In the genomic region with DNA sequence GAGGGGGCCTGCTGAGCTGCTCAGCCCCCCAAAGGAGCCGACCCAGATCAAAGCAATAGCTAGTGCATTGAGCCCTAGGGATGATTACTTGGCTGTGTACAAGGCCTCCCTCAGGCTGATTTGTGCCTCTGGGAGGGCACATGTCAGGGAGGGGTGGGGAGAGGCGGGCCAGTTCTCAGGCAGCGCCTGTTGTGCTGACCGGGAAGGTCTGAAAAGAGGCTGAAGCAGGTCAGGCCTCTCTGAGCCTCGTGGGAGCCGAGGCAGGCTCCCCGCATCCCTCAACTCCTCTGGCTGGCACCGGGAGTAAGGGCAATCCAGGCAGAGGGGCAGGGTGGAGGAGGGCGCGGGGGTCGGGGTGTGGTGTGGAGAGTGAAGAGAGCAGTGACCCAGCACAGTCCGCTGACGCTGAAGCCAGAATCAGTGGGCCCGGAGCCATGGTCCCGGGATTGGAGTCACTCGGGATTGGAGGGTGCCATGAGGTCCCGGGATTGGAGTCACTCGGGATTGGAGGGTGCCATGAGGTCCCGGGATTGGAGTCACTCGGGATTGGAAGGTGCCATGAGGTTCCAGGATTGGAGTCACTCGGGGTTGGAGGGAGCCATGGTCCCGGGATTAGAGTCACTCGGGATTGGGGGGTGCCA, we compare ENCODE assay signal across 20 cellular contexts. TPM values are rescaled to one million over a fixed set of nuclear protein-coding genes. Genes with fewer than 3 reads are reported as not detected.
A peak's percentile ranks its signal among the peaks of the same experiment; 100 is the strongest.
DNase-seq lines count a peak whose midpoint lies in the region; ATAC-seq and TF ChIP-seq lines count a peak whose summit lies in the region.
"Had no signal": no experiment of that assay in that cellular context is flagged by ENCODE, and none has a peak within 500 bp of the region (broad histone marks: within the 10 kb centered on the region; RNA-seq: fewer than 3 reads in every experiment).

No MANE protein-coding gene starts in this region.

- H3K36me3 ChIP-seq in Caco-2 (ENCODE audit: control insufficient read depth, insufficient read depth, low read length) = no peaks in the 10 kb centered on the region; the same call in 1 of the 2 replicates
- H3K36me3 ChIP-seq in heart right ventricle = peaks cover 0 to 9% (median 0%) of the 10 kb centered on the region in 9 donors
- H3K36me3 ChIP-seq: transverse colon had no signal

- H3K4me1 Mint-ChIP-seq in Caco-2 (ENCODE audit: low read depth, unreplicated experiment) = peaks cover 9% of the 10 kb centered on the region
- H3K4me1 Mint-ChIP-seq in naive thymus-derived CD8-positive, alpha-beta T cell = peaks cover 16 to 41% (median 34%) of the 10 kb centered on the region in 4 donors

- WGBS in heart right ventricle, 2 donors = 76 to 81% methylated on average over 23 of the region's 23 CpGs

- CTCF ChIA-PET in Caco-2 (lab: Charles Lee) (no interaction called here), RWPE1 (lab: Yijun Ruan, JAX) (no interaction called here)

- H3K27me3 ChIP-seq in Caco-2 (replicated peaks; ENCODE audit: control insufficient read depth, insufficient read depth, low read length) (no peaks in the 10 kb centered on the region), heart right ventricle (peaks cover 0 to 10% (median 6%) of the 10 kb centered on the region in 7 donors)

- no peaks in the 10 kb centered on the region for H3K9me3 Mint-ChIP-seq in Caco-2 (ENCODE audit: unreplicated experiment)
- no peaks in the 10 kb centered on the region for H3K9me3 Mint-ChIP-seq in naive thymus-derived CD8-positive, alpha-beta T cell
- H3K9me3 Mint-ChIP-seq: activated naive CD4-positive, alpha-beta T cell treated with anti-CD3 and anti-CD28 coated beads for 36 hours; central memory CD8-positive, alpha-beta T cell; stimulated activated naive CD8-positive, alpha-beta T cell treated with anti-CD3 and anti-CD28 coated beads, Interleukin-15, Interleukin-2, amounts not matched to agents 100 ng/mL and 50 ng/mL, for 24 hours had no signal

- H3K4me3 ChIP-seq in Caco-2 (ENCODE audit: low read depth, low read length) (no peak overlapping the region), heart right ventricle (no peak overlapping the region)
- H3K4me3 ChIP-seq: transverse colon had no signal

- H3K4me3 Mint-ChIP-seq in Caco-2 (ENCODE audit: unreplicated experiment) = peak overlapping the region; percentile 48
- peak overlapping the region in 6 of 10 donors; percentile 10 to 82 (median 54) for H3K4me3 Mint-ChIP-seq in naive thymus-derived CD8-positive, alpha-beta T cell

- H3K36me3 Mint-ChIP-seq in Caco-2 (ENCODE audit: insufficient read depth, unreplicated experiment) = peaks cover 35% of the 10 kb centered on the region
- H3K36me3 Mint-ChIP-seq in naive thymus-derived CD8-positive, alpha-beta T cell = peaks cover 0 to 4% (median 3%) of the 10 kb centered on the region in 3 donors

- DNase-seq in Caco-2 (no peak), RWPE1 (ENCODE audit: low spot score) (no peak), cerebellar cortex (ENCODE audit: low spot score) (peak; percentile 43), ureter (ENCODE audit: low spot score) (no peak), HuH-7 (ENCODE audit: low spot score) (no peak), heart right ventricle (no peak)
- DNase-seq in naive thymus-derived CD8-positive, alpha-beta T cell = no peak
- DNase-seq: activated CD4-positive, alpha-beta T cell treated with anti-CD3 and anti-CD28 coated beads, Interleukin-2, amount 50 U/mL, for 48 hours; activated naive CD4-positive, alpha-beta T cell treated with anti-CD3 and anti-CD28 coated beads for 36 hours; aorta; foreskin fibroblast; mesenchymal stem cell; NCI-H1436 treated with DMSO at 0.1 percent for 48 hours; NCI-H2171; NCI-H526; stimulated activated CD4-positive, alpha-beta T cell treated with anti-CD3 and anti-CD28 coated beads, Interleukin-4, amount 100 ng/mL, for 24 hours; transverse colon had no signal

- TF ChIP-seq CTCF in Caco-2 (IDR thresholded peaks at IDR 0.05; ENCODE audit: insufficient read depth in 1 of 2, low read depth in 1 of 2, low read length in 1 of 2, severe bottlenecking in 1 of 2, unreplicated experiment in 1 of 2) (no peak), RWPE1 (conservative IDR thresholded peaks at IDR 0.05; ENCODE audit: low read depth) (no peak), heart right ventricle (IDR thresholded peaks at IDR 0.05) (no peak)

- peak overlapping the region; percentile 23 for H3K27ac Mint-ChIP-seq in Caco-2 (ENCODE audit: unreplicated experiment)
- H3K27ac Mint-ChIP-seq in naive thymus-derived CD8-positive, alpha-beta T cell = no peak overlapping the region
- H3K27ac Mint-ChIP-seq: activated naive CD4-positive, alpha-beta T cell treated with anti-CD3 and anti-CD28 coated beads for 36 hours; stimulated activated naive CD8-positive, alpha-beta T cell treated with anti-CD3 and anti-CD28 coated beads, Interleukin-15, Interleukin-2, amounts not matched to agents 100 ng/mL and 50 ng/mL, for 24 hours had no signal

- intact Hi-C loops in Caco-2 (cut with micrococcal nuclease; ENCODE audit: unreplicated experiment) = no loop called here
- intact Hi-C loops in heart right ventricle (cut with DNase I) = loop anchor here in 6 of 10 donors (5.0 to 10.0 kb wide), 5 partner anchors 63 to 290 kb away; partner anchors contain the start of gene FASN (in 2 of the 6)

- no peak for ATAC-seq in naive thymus-derived CD8-positive, alpha-beta T cell
- no peak for ATAC-seq in GM18520 (IDR thresholded peaks at IDR 0.05; ENCODE audit: unreplicated experiment)
- no peak for ATAC-seq in heart right ventricle

- POLR2A ChIA-PET in Caco-2 (lab: Charles Lee) = no interaction called here
- POLR2A ChIA-PET in RWPE1 (lab: Yijun Ruan, JAX; ENCODE audit: low non-redundant PET) = interaction anchor here (0.9 kb wide), 1 partner anchor 16 kb away, joined by 3 read pairs; no protein-coding TSS in a partner anchor
- POLR2A ChIA-PET in naive thymus-derived CD8-positive, alpha-beta T cell (lab: Charles Lee) = interaction anchor here (1.1 to 1.2 kb wide), 2 partner anchors 16 to 17 kb away, joined by 3 to 4 read pairs; partner anchors contain the start of genes GPS1 and RFNG

- H3K4me1 ChIP-seq in Caco-2 (peaks cover 28% of the 10 kb centered on the region), heart right ventricle (peaks cover 11 to 47% (median 40%) of the 10 kb centered on the region in 9 donors)

- H3K9me3 ChIP-seq in Caco-2 = no peaks in the 10 kb centered on the region
- H3K9me3 ChIP-seq in heart right ventricle = no peaks in the 10 kb centered on the region
- H3K9me3 ChIP-seq: transverse colon had no signal

- H3K27ac ChIP-seq in RWPE1 = peak overlapping the region; percentile 82
- no peak overlapping the region for H3K27ac ChIP-seq in heart right ventricle
- H3K27ac ChIP-seq: transverse colon had no signal

- no peaks in the 10 kb centered on the region for H3K27me3 Mint-ChIP-seq in Caco-2 (ENCODE audit: insufficient read depth, unreplicated experiment)
- H3K27me3 Mint-ChIP-seq in naive thymus-derived CD8-positive, alpha-beta T cell = no peaks in the 10 kb centered on the region
- H3K27me3 Mint-ChIP-seq: central memory CD8-positive, alpha-beta T cell; stimulated activated naive CD8-positive, alpha-beta T cell treated with anti-CD3 and anti-CD28 coated beads, Interleukin-15, Interleukin-2, amounts not matched to agents 100 ng/mL and 50 ng/mL, for 24 hours had no signal

- BruUV-seq in Caco-2 (replicated peaks; lab: Mats Ljungman, UMichigan) = no TSS peak

RNA-seq across cellular contexts. Expression of gene DCXR, which starts 3.0 kb away (rescaled TPM):
- total RNA-seq in Caco-2 (2022) (197 and 208 TPM in 2 replicates), ureter (176 TPM), heart right ventricle (100 to 1,000 TPM; 155 to 258 (median 187) TPM)
- 10 to 100 TPM; 72.5 to 81.0 TPM for total RNA-seq in naive thymus-derived CD8-positive, alpha-beta T cell
- 100 to 1,000 TPM; 113 to 185 (median 127) TPM for polyA plus RNA-seq in naive thymus-derived CD8-positive, alpha-beta T cell
- polyA plus RNA-seq in heart right ventricle = 100 to 1,000 TPM; 283 to 387 TPM

RNA-seq across cellular contexts. Expression of gene RAC3, which starts 3.0 kb away (rescaled TPM):
- total RNA-seq in Caco-2 (2022) = 94.5 and 96.7 TPM in 2 replicates
- total RNA-seq in naive thymus-derived CD8-positive, alpha-beta T cell = 1 to 10 TPM; 1.4 to 1.5 TPM
- polyA plus RNA-seq in naive thymus-derived CD8-positive, alpha-beta T cell = not detected
- total RNA-seq in ureter = 5.0 TPM
- total RNA-seq in heart right ventricle = 1 to 10 TPM in 6 of 10 donors, under 1 TPM in 4; 0.82 to 1.6 (median 1.1) TPM
- polyA plus RNA-seq in heart right ventricle = 1 to 10 TPM; 1.5 to 3.3 TPM

RNA-seq across cellular contexts. Expression of gene LRRC45, which starts 11.4 kb away (rescaled TPM):
- total RNA-seq in Caco-2 (2022) (33.2 and 38.2 TPM in 2 replicates), ureter (11.0 TPM), heart right ventricle (10 to 100 TPM in 1 of 10 donors, 1 to 10 TPM in 9; 2.2 to 10.4 (median 3.1) TPM)
- total RNA-seq in naive thymus-derived CD8-positive, alpha-beta T cell = 10 to 100 TPM; 11.4 to 12.5 TPM
- polyA plus RNA-seq in naive thymus-derived CD8-positive, alpha-beta T cell = 1 to 10 TPM; 2.7 to 6.0 (median 4.2) TPM
- 1 to 10 TPM; 6.7 to 7.7 TPM for polyA plus RNA-seq in heart right ventricle

RNA-seq across cellular contexts. Expression of gene CENPX, which starts 11.8 kb away (rescaled TPM):
- total RNA-seq in Caco-2 (2022) (85.3 and 94.9 TPM in 2 replicates), ureter (58.5 TPM), heart right ventricle (10 to 100 TPM; 15.8 to 37.4 (median 20.6) TPM)
- 10 to 100 TPM; 33.6 to 37.6 TPM for total RNA-seq in naive thymus-derived CD8-positive, alpha-beta T cell
- 10 to 100 TPM; 42.7 to 63.0 (median 50.7) TPM for polyA plus RNA-seq in naive thymus-derived CD8-positive, alpha-beta T cell
- 100 to 1,000 TPM in 1 of 2 donors, 10 to 100 TPM in 1; 48.6 to 132 TPM for polyA plus RNA-seq in heart right ventricle

RNA-seq across cellular contexts. Expression of gene RFNG, which starts 17.1 kb away (rescaled TPM):
- total RNA-seq in Caco-2 (2022) (33.0 and 35.5 TPM in 2 replicates), ureter (30.0 TPM), heart right ventricle (10 to 100 TPM; 13.9 to 24.9 (median 18.9) TPM)
- total RNA-seq in naive thymus-derived CD8-positive, alpha-beta T cell = 10 to 100 TPM; 38.5 to 42.1 TPM
- polyA plus RNA-seq in naive thymus-derived CD8-positive, alpha-beta T cell = 1 to 10 TPM; 2.2 to 8.5 (median 4.8) TPM
- 10 to 100 TPM; 29.3 to 30.1 TPM for polyA plus RNA-seq in heart right ventricle

Comparison
In these comparisons a context has a peak if more than half of its experiments do, and no peak if none do; other contexts are left out.
1. RNA of gene RAC3, which starts 3.0 kb away (total RNA-seq): 94.5 to 96.7 TPM in Caco-2; 5.0 TPM in ureter (single experiment), 1.4 to 1.5 TPM in naive thymus-derived CD8-positive, alpha-beta T cell and 0.82 to 1.6 TPM in heart right ventricle; every median in the first group is over 10 times any median in the second.